In genomic region chr4:40514409-40515025, GRCh38 we compare ENCODE assay signal across 12 cellular contexts.
A peak's percentile ranks its signal among the peaks of the same experiment; 100 is the strongest.
DNase-seq lines count a peak whose midpoint lies in the region; ATAC-seq, FAIRE-seq and TF ChIP-seq lines count a peak whose summit lies in the region.
"Had no signal": no experiment of that assay in that cellular context is flagged by ENCODE, and none has a peak within 500 bp of the region (broad histone marks: within the 10 kb centered on the region; RNA-seq: fewer than 3 reads in every experiment).

No MANE protein-coding gene starts in this region.

- no peak overlapping the region for H3K23ac ChIP-seq in neuronal stem cell (ENCODE audit: low read depth, low read length, poor library complexity)

- no peaks in the 10 kb centered on the region for H3K27me3 Mint-ChIP-seq in CD8-positive, alpha-beta T cell (ENCODE audit: low read depth)

- peaks cover 3% of the 10 kb centered on the region for H3K4me1 Mint-ChIP-seq in CD8-positive, alpha-beta T cell (ENCODE audit: low read depth)

- no peak overlapping the region for H3K4me3 Mint-ChIP-seq in CD8-positive, alpha-beta T cell

- FAIRE-seq in GM12891 (lab: Jason Lieb, UNC) = no peak
- FAIRE-seq: G401.6 had no signal

- CTCF ChIA-PET in CD8-positive, alpha-beta T cell (lab: Charles Lee) = no interaction called here

- no peak overlapping the region for H3K14ac ChIP-seq in neuronal stem cell (ENCODE audit: low read length)

- POLR2A ChIA-PET in CD8-positive, alpha-beta T cell (lab: Charles Lee) = no interaction called here

- H2BK120ac ChIP-seq in neuronal stem cell (ENCODE audit: low read depth, low read length) = no peak overlapping the region

- H4K91ac ChIP-seq in neuronal stem cell (ENCODE audit: low read depth, low read length, poor library complexity) = no peak overlapping the region

- no peak overlapping the region for H3K4ac ChIP-seq in neuronal stem cell (ENCODE audit: low read length)

- no peaks in the 10 kb centered on the region for H3K27me3 ChIP-seq in parathyroid adenoma (ENCODE audit: control insufficient read depth, insufficient read depth, low read length)
- H3K27me3 ChIP-seq in neuronal stem cell (ENCODE audit: control insufficient read depth in 3 of 3, insufficient read depth in 3 of 3, low read depth in 1 of 3, low read length in 3 of 3) = no peaks in the 10 kb centered on the region
- H3K27me3 ChIP-seq in CD8-positive, alpha-beta T cell (ENCODE audit: insufficient read depth, low read length) = no peaks in the 10 kb centered on the region

- peak overlapping the region; percentile 28 for H2AFZ ChIP-seq in parathyroid adenoma
- H2AFZ ChIP-seq in neuronal stem cell (ENCODE audit: low read length) = no peak overlapping the region

- DNase-seq in GM12891 (ENCODE audit: insufficient read length, low spot score) (no peak), NCI-H69 (lab: John Stamatoyannopoulos, UW) (peak; percentile 14), epithelial cell of esophagus (ENCODE audit: low read depth) (peak; percentile 73), neuronal stem cell (ENCODE audit: low spot score) (no peak), GM10266 (ENCODE audit: extremely low spot score) (no peak), head of caudate nucleus (no peak)
- DNase-seq in CD8-positive, alpha-beta T cell = no peak
- DNase-seq: amygdala, foreskin fibroblast, NCI-H2171 had no signal

- H3K36me3 ChIP-seq in parathyroid adenoma (ENCODE audit: control insufficient read depth, insufficient read depth, low read length) = no peaks in the 10 kb centered on the region
- H3K36me3 ChIP-seq in neuronal stem cell (replicated peaks in 1 of 2; ENCODE audit: control insufficient read depth in 2 of 2, insufficient read depth in 2 of 2, low read length in 2 of 2) = no peaks in the 10 kb centered on the region
- H3K36me3 ChIP-seq in CD8-positive, alpha-beta T cell (ENCODE audit: insufficient read depth, low read length) = no peaks in the 10 kb centered on the region

- no peak for TF ChIP-seq POLR2A in GM12891 (IDR thresholded peaks at IDR 0.05; ENCODE audit: low read depth, low read length)

- H3K4me2 ChIP-seq in parathyroid adenoma (ENCODE audit: low read length) = peak overlapping the region; percentile 58
- no peak overlapping the region for H3K4me2 ChIP-seq in neuronal stem cell (ENCODE audit: insufficient read depth, low read length, poor library complexity, severe bottlenecking)

- TF ChIP-seq CTCF in epithelial cell of esophagus (IDR thresholded peaks at IDR 0.05; ENCODE audit: insufficient read depth, low read depth, low read length, missing control alignments) = no peak
- TF ChIP-seq CTCF in parathyroid adenoma (IDR thresholded peaks at IDR 0.05) = no peak
- no peak for TF ChIP-seq CTCF in CD8-positive, alpha-beta T cell (IDR thresholded peaks at IDR 0.05)
- no peak for TF ChIP-seq CTCF in GM10266 (IDR thresholded peaks at IDR 0.05; ENCODE audit: control insufficient read depth, insufficient read depth, low read depth, missing control alignments)

- H2BK15ac ChIP-seq in neuronal stem cell (ENCODE audit: low read length) = no peak overlapping the region

- no peak overlapping the region for H2BK12ac ChIP-seq in neuronal stem cell (ENCODE audit: low read length)

- H3K9me3 ChIP-seq in parathyroid adenoma (ENCODE audit: control insufficient read depth, low read length) = no peaks in the 10 kb centered on the region
- no peaks in the 10 kb centered on the region for H3K9me3 ChIP-seq in neuronal stem cell (replicated peaks in 1 of 2; ENCODE audit: control insufficient read depth in 2 of 2, insufficient read depth in 1 of 2, low read depth in 1 of 2, low read length in 2 of 2)
- H3K9me3 ChIP-seq in CD8-positive, alpha-beta T cell (ENCODE audit: low read length) = no peaks in the 10 kb centered on the region

- no peak overlapping the region for H4K8ac ChIP-seq in neuronal stem cell (ENCODE audit: low read depth, low read length)

- H3K9me3 Mint-ChIP-seq in CD8-positive, alpha-beta T cell = no peaks in the 10 kb centered on the region

- ATAC-seq in CD8-positive, alpha-beta T cell = no peak

- no peak overlapping the region for H2AK5ac ChIP-seq in neuronal stem cell (ENCODE audit: low read depth, low read length)

- H3K79me1 ChIP-seq in neuronal stem cell (ENCODE audit: low read depth, low read length) = no peaks in the 10 kb centered on the region

- H3K79me2 ChIP-seq in parathyroid adenoma = no peaks in the 10 kb centered on the region

- no peak overlapping the region for H2BK5ac ChIP-seq in neuronal stem cell (ENCODE audit: low read length)

- H3K4me3 ChIP-seq in epithelial cell of esophagus (ENCODE audit: low read length) = peak overlapping the region; percentile 34
- peak overlapping the region; percentile 47 for H3K4me3 ChIP-seq in parathyroid adenoma (ENCODE audit: low read depth, low read length)
- no peak overlapping the region for H3K4me3 ChIP-seq in neuronal stem cell (ENCODE audit: low read length in 2 of 2)
- H3K4me3 ChIP-seq in CD8-positive, alpha-beta T cell (ENCODE audit: low read depth, low read length) = no peak overlapping the region

- no peak overlapping the region for H3K18ac ChIP-seq in neuronal stem cell (ENCODE audit: low read length)

- H3K27ac ChIP-seq in parathyroid adenoma = peak overlapping the region; percentile 79
- H3K27ac ChIP-seq in neuronal stem cell (replicated peaks; ENCODE audit: low read length) = no peak overlapping the region
- H3K27ac ChIP-seq in CD8-positive, alpha-beta T cell (ENCODE audit: low read depth, low read length) = no peak overlapping the region

- H3K4me1 ChIP-seq in parathyroid adenoma = no peaks in the 10 kb centered on the region
- peaks cover 0 to 11% of the 10 kb centered on the region in 2 donors for H3K4me1 ChIP-seq in neuronal stem cell (ENCODE audit: control insufficient read depth in 2 of 2, insufficient read depth in 1 of 2, low read depth in 1 of 2, low read length in 2 of 2)
- no peaks in the 10 kb centered on the region for H3K4me1 ChIP-seq in CD8-positive, alpha-beta T cell (ENCODE audit: insufficient read depth, low read length)

- no CpG with 5 or more reads among the region's 17 CpGs for WGBS in neuronal stem cell (ENCODE audit: extremely low coverage in 2 of 2, insufficient read length in 2 of 2, insufficient replicate concordance in 1 of 2), 2 donors

- no peak overlapping the region for H3K27ac Mint-ChIP-seq in CD8-positive, alpha-beta T cell

- H3K9ac ChIP-seq in parathyroid adenoma (no peak overlapping the region), neuronal stem cell (ENCODE audit: low read depth, low read length, poor library complexity) (no peak overlapping the region)

- intact Hi-C loops in CD8-positive, alpha-beta T cell (cut with DNase I, micrococcal nuclease) = no loop called here
- intact Hi-C loops in head of caudate nucleus (cut with DNase I) = no loop called here

- no peaks in the 10 kb centered on the region for H3K36me3 Mint-ChIP-seq in CD8-positive, alpha-beta T cell

TF ChIP-seq in GM12891, 5 proteins besides CTCF, POLR2A, EP300 and RAD21:
- no peak for TF ChIP-seq POLR2AphosphoS5 (IDR thresholded peaks at IDR 0.05; ENCODE audit: low read depth, low read length)
- TF ChIP-seq SPI1 (IDR thresholded peaks at IDR 0.05; ENCODE audit: low read depth, low read length) = peak; percentile 50
- no peak for TF ChIP-seq PAX5 (IDR thresholded peaks at IDR 0.05; ENCODE audit: insufficient read depth, low read length, severe bottlenecking)
TF ChIP-seq in GM12891: peak in this region for 1.

Comparison
In these comparisons a context has a peak if more than half of its experiments do, and no peak if none do; other contexts are left out.
1. DNase-seq: peak in NCI-H69 (single experiment) and epithelial cell of esophagus (single experiment); none in GM12891 (single experiment), neuronal stem cell (single experiment), CD8-positive, alpha-beta T cell (0 of 7), GM10266 (single experiment) and head of caudate nucleus (0 of 42).
2. H3K4me3 ChIP-seq: peak in epithelial cell of esophagus (single experiment) and parathyroid adenoma (single experiment); none in neuronal stem cell (0 of 2) and CD8-positive, alpha-beta T cell (single experiment).